Comparison of ENCODE assay signal across 2 cellular contexts in the genomic region with DNA sequence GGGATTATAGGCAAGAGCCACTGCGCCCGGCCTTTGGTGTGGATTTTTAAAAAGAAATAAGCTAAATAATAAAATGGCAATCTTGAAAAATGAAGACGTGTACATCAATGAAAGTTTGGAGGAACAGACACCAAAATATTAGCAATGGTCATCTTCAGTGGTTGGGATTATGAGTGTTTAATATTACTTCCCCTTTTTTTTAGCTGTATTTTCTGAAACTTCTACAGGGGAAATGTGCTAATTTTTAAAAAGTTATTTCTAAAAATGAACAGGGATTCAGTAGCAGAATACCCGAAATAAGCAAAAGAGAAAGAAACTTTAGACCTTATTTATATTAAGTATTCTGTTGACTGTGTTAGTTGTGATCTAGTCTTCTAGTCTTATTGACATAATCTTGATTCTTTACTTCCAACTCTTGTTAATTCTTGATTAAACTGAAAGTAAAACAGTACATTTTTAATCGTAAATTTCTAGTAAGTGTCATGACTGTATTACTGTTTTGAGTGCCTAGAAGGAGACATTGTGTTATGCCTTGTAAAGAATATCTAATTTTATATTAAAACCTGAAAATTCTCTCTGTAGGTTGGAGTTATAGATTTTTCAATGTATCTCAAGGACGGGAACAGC.
A peak's percentile ranks its signal among the peaks of the same experiment; 100 is the strongest.
TF ChIP-seq lines count a peak whose summit lies in the region.

No MANE protein-coding gene starts in this region.

TF ChIP-seq in GM12878, 131 proteins besides CTCF, POLR2A, EP300 and RAD21:
- peak; percentile 34; the same call in 1 of the 2 replicates for TF ChIP-seq RUNX3 (IDR thresholded peaks at IDR 0.05; ENCODE audit: low read length)
- TF ChIP-seq NR2C2 (IDR thresholded peaks at IDR 0.05; ENCODE audit: borderline replicate concordance, control insufficient read depth, insufficient read length, low read depth) = no peak
- TF ChIP-seq MEF2A (IDR thresholded peaks at IDR 0.05; ENCODE audit: insufficient read depth, low read depth, low read length) = peak; percentile 51; the same call in 1 of the 2 replicates
- no peak for TF ChIP-seq HDAC6 (IDR thresholded peaks at IDR 0.05; ENCODE audit: unreplicated experiment)
- TF ChIP-seq, protein P1, sequence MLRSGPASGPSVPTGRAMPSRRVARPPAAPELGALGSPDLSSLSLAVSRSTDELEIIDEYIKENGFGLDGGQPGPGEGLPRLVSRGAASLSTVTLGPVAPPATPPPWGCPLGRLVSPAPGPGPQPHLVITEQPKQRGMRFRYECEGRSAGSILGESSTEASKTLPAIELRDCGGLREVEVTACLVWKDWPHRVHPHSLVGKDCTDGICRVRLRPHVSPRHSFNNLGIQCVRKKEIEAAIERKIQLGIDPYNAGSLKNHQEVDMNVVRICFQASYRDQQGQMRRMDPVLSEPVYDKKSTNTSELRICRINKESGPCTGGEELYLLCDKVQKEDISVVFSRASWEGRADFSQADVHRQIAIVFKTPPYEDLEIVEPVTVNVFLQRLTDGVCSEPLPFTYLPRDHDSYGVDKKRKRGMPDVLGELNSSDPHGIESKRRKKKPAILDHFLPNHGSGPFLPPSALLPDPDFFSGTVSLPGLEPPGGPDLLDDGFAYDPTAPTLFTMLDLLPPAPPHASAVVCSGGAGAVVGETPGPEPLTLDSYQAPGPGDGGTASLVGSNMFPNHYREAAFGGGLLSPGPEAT (IDR thresholded peaks at IDR 0.05; ENCODE audit: low read depth) = peak; percentile 35; the same call in 1 of the 2 replicates
- TF ChIP-seq, protein P2, sequence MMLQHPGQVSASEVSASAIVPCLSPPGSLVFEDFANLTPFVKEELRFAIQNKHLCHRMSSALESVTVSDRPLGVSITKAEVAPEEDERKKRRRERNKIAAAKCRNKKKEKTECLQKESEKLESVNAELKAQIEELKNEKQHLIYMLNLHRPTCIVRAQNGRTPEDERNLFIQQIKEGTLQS (IDR thresholded peaks at IDR 0.05; ENCODE audit: borderline replicate concordance, extremely low read depth, low read depth, low read length) = no peak
- TF ChIP-seq CBX3 (IDR thresholded peaks at IDR 0.05; ENCODE audit: borderline replicate concordance, low read depth) = no peak
- 0 out of 2 replicates have a peak, but pooled peaks have one; percentile 13 for TF ChIP-seq MTA2 (IDR thresholded peaks at IDR 0.05; ENCODE audit: low read depth)
- TF ChIP-seq POU2F2 (IDR thresholded peaks at IDR 0.05; ENCODE audit: borderline replicate concordance, low read depth, low read length) = no peak
- no peak for TF ChIP-seq SUZ12 (IDR thresholded peaks at IDR 0.05; ENCODE audit: unreplicated experiment)
- no peak for TF ChIP-seq NBN (IDR thresholded peaks at IDR 0.05)
- TF ChIP-seq, protein P3, sequence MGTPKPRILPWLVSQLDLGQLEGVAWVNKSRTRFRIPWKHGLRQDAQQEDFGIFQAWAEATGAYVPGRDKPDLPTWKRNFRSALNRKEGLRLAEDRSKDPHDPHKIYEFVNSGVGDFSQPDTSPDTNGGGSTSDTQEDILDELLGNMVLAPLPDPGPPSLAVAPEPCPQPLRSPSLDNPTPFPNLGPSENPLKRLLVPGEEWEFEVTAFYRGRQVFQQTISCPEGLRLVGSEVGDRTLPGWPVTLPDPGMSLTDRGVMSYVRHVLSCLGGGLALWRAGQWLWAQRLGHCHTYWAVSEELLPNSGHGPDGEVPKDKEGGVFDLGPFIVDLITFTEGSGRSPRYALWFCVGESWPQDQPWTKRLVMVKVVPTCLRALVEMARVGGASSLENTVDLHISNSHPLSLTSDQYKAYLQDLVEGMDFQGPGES (IDR thresholded peaks at IDR 0.05) = no peak
- no peak for TF ChIP-seq RBBP5 (conservative IDR thresholded peaks at IDR 0.05)
- no peak for TF ChIP-seq ESRRA (IDR thresholded peaks at IDR 0.05; ENCODE audit: low read length)
- TF ChIP-seq ASH2L (IDR thresholded peaks at IDR 0.05; ENCODE audit: borderline replicate concordance, low read depth) = no peak
- TF ChIP-seq CEBPB (IDR thresholded peaks at IDR 0.05; ENCODE audit: borderline replicate concordance in 1 of 2, low read depth in 2 of 2, low read length in 2 of 2) = no peak
- peak; percentile 56 for TF ChIP-seq NFIC (IDR thresholded peaks at IDR 0.05; ENCODE audit: low read depth, low read length)
- TF ChIP-seq SUPT20H (IDR thresholded peaks at IDR 0.05; ENCODE audit: borderline replicate concordance, control insufficient read depth, low read depth, low read length) = no peak
- TF ChIP-seq NR2C1 (IDR thresholded peaks at IDR 0.05) = no peak
- no peak for TF ChIP-seq MTA3 (IDR thresholded peaks at IDR 0.05; ENCODE audit: borderline replicate concordance, low read length)

TF ChIP-seq in GM23338, 12 proteins besides CTCF, POLR2A, EP300 and RAD21:
- TF ChIP-seq POLR2AphosphoS5 (IDR thresholded peaks at IDR 0.05; ENCODE audit: low read depth) = no peak
- TF ChIP-seq ZNF114 (CRISPR knock-in tag; IDR thresholded peaks at IDR 0.05) = no peak
- no peak for TF ChIP-seq ZNF462 (CRISPR knock-in tag; IDR thresholded peaks at IDR 0.05)
- no peak for TF ChIP-seq NANOG (IDR thresholded peaks at IDR 0.05; ENCODE audit: borderline replicate concordance)
- TF ChIP-seq EZH2phosphoT487 (IDR thresholded peaks at IDR 0.05; ENCODE audit: unreplicated experiment) = no peak
- TF ChIP-seq JUNB (IDR thresholded peaks at IDR 0.05; ENCODE audit: unreplicated experiment) = no peak
- no peak for TF ChIP-seq CREB1 (CRISPR knock-in tag; IDR thresholded peaks at IDR 0.05; ENCODE audit: low read depth)
- TF ChIP-seq, protein P4, sequence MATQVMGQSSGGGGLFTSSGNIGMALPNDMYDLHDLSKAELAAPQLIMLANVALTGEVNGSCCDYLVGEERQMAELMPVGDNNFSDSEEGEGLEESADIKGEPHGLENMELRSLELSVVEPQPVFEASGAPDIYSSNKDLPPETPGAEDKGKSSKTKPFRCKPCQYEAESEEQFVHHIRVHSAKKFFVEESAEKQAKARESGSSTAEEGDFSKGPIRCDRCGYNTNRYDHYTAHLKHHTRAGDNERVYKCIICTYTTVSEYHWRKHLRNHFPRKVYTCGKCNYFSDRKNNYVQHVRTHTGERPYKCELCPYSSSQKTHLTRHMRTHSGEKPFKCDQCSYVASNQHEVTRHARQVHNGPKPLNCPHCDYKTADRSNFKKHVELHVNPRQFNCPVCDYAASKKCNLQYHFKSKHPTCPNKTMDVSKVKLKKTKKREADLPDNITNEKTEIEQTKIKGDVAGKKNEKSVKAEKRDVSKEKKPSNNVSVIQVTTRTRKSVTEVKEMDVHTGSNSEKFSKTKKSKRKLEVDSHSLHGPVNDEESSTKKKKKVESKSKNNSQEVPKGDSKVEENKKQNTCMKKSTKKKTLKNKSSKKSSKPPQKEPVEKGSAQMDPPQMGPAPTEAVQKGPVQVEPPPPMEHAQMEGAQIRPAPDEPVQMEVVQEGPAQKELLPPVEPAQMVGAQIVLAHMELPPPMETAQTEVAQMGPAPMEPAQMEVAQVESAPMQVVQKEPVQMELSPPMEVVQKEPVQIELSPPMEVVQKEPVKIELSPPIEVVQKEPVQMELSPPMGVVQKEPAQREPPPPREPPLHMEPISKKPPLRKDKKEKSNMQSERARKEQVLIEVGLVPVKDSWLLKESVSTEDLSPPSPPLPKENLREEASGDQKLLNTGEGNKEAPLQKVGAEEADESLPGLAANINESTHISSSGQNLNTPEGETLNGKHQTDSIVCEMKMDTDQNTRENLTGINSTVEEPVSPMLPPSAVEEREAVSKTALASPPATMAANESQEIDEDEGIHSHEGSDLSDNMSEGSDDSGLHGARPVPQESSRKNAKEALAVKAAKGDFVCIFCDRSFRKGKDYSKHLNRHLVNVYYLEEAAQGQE (IDR thresholded peaks at IDR 0.05; ENCODE audit: unreplicated experiment) = no peak
- TF ChIP-seq ZNF331 (CRISPR knock-in tag; IDR thresholded peaks at IDR 0.05; ENCODE audit: low read depth) = no peak
- no peak for TF ChIP-seq EZH2 (IDR thresholded peaks at IDR 0.05; ENCODE audit: low read depth, unreplicated experiment)
- TF ChIP-seq, protein P5, sequence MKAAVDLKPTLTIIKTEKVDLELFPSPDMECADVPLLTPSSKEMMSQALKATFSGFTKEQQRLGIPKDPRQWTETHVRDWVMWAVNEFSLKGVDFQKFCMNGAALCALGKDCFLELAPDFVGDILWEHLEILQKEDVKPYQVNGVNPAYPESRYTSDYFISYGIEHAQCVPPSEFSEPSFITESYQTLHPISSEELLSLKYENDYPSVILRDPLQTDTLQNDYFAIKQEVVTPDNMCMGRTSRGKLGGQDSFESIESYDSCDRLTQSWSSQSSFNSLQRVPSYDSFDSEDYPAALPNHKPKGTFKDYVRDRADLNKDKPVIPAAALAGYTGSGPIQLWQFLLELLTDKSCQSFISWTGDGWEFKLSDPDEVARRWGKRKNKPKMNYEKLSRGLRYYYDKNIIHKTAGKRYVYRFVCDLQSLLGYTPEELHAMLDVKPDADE (IDR thresholded peaks at IDR 0.05) = no peak
- no peak for TF ChIP-seq STAT1 (IDR thresholded peaks at IDR 0.05; ENCODE audit: unreplicated experiment)
